In genomic region chr9:95307538-95307937, GRCh38 we compare ENCODE assay signal across 14 cellular contexts.
"Had no signal": no experiment of that assay in that cellular context is flagged by ENCODE, and none has a peak within 500 bp of the region (broad histone marks: within the 10 kb centered on the region; RNA-seq: fewer than 3 reads in every experiment).

No MANE protein-coding gene starts in this region.

- DNase-seq: activated CD4-positive, alpha-beta T cell treated with anti-CD3 and anti-CD28 coated beads for 4 hours; activated CD8-positive, alpha-beta T cell treated with anti-CD3 and anti-CD28 coated beads, Interleukin-2, amount 10 ng/mL, durations not matched to agents 7 days and 5 days; activated naive CD4-positive, alpha-beta T cell treated with anti-CD3 and anti-CD28 coated beads for 36 hours; activated T-cell treated with anti-CD3 and anti-CD28 coated beads, Interleukin-2, amount 50 U/mL, for 24 hours; aorta; brain microvascular endothelial cell; colonic mucosa; left lung; mammary epithelial cell; naive thymus-derived CD4-positive, alpha-beta T cell; spleen; stimulated activated CD4-positive, alpha-beta T cell treated with anti-CD3 and anti-CD28 coated beads, Interleukin-4, amount 100 ng/mL, for 4 hours; testis; upper lobe of left lung had no signal

- H3K9me3 ChIP-seq: colonic mucosa, left lung, spleen, testis, upper lobe of left lung had no signal

- H3K4me1 ChIP-seq: colonic mucosa, testis had no signal

- H3K36me3 ChIP-seq: brain microvascular endothelial cell, colonic mucosa, left lung, spleen, upper lobe of left lung had no signal

- H3K27me3 ChIP-seq: brain microvascular endothelial cell, colonic mucosa, left lung, testis, upper lobe of left lung had no signal

- H3K27ac ChIP-seq: brain microvascular endothelial cell, colonic mucosa, left lung, spleen, testis, upper lobe of left lung had no signal

- H3K4me3 ChIP-seq: colonic mucosa, left lung, spleen, testis, upper lobe of left lung had no signal
